ENCODE assay signal across 8 cellular contexts in the genomic region with DNA sequence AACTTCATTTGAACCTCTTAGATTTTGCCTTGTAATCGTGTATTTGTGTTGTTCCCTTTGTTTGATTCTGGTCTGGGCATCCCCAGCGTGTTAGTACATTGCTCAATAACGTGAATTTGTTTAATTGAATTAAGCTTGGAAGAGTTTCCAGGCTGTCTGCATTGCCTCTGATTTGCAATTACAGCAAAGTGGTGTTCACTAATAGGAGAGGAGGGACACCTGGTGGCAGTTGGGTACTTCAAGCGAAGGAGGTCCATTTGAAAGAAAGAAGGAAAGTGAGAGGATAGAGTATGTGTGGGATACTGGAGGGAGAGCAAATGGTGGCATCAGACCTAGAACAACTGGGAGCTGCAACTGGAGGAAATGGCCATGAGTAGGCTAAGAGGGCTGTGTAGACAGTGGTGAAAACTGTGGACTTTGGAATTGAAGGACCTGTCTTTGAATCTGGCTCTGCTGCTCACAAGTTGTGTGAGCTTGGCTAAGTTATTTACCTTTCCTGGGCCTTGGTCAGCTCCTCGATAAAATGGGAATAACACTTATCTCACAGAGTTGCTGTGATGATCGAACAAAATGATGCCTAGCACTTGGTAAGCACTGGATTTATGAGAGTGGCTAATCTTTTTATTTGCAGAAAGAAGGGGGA. TPM values are rescaled to one million over a fixed set of nuclear protein-coding genes. Genes with fewer than 3 reads are reported as not detected.
DNase-seq lines count a peak whose midpoint lies in the region; ATAC-seq and TF ChIP-seq lines count a peak whose summit lies in the region.

No MANE protein-coding gene starts in this region.

- H3K27me3 Mint-ChIP-seq in activated T-cell treated with anti-CD3 and anti-CD28 coated beads, Interleukin-2, amount 50 U/mL, for 24 hours, result peaks cover 17% of the 10 kb centered on the region
- H3K27me3 Mint-ChIP-seq in HFFc6 (ENCODE audit: insufficient read depth) (peaks cover 7% of the 10 kb centered on the region; the same call in 1 of the 2 replicates), nephron (ENCODE audit: low read depth) (peaks cover 5% of the 10 kb centered on the region)

- no peak for TF ChIP-seq POLR2A in erythroblast (IDR thresholded peaks at IDR 0.05; ENCODE audit: low read length)

- H3K9me3 Mint-ChIP-seq in activated T-cell treated with anti-CD3 and anti-CD28 coated beads, Interleukin-2, amount 50 U/mL, for 24 hours, result no peaks in the 10 kb centered on the region
- H3K9me3 Mint-ChIP-seq in HFFc6 (no peaks in the 10 kb centered on the region), nephron (no peaks in the 10 kb centered on the region)

- TF ChIP-seq CTCF in HFFc6 (IDR thresholded peaks at IDR 0.05) (peak; percentile 79), WI38 (IDR thresholded peaks at IDR 0.05; ENCODE audit: low read depth, low read length) (peak; percentile 44), nephron (IDR thresholded peaks at IDR 0.05; ENCODE audit: unreplicated experiment in 3 of 3) (peak; percentile 43 to 59 (median 54))

- no peak overlapping the region for H3K4me3 ChIP-seq in WI38 (ENCODE audit: low read depth, low read length)

- H3K4me1 Mint-ChIP-seq in activated T-cell treated with anti-CD3 and anti-CD28 coated beads, Interleukin-2, amount 50 U/mL, for 24 hours (ENCODE audit: low read depth), result no peaks in the 10 kb centered on the region
- H3K4me1 Mint-ChIP-seq in HFFc6 (ENCODE audit: low read depth), result peaks cover 21% of the 10 kb centered on the region
- peaks cover 15% of the 10 kb centered on the region for H3K4me1 Mint-ChIP-seq in nephron

- H3K4me3 Mint-ChIP-seq in activated T-cell treated with anti-CD3 and anti-CD28 coated beads, Interleukin-2, amount 50 U/mL, for 24 hours, result no peak overlapping the region
- H3K4me3 Mint-ChIP-seq in HFFc6 (no peak overlapping the region), nephron (no peak overlapping the region)

- no peak overlapping the region for H3K27ac Mint-ChIP-seq in activated T-cell treated with anti-CD3 and anti-CD28 coated beads, Interleukin-2, amount 50 U/mL, for 24 hours
- H3K27ac Mint-ChIP-seq in HFFc6, result no peak overlapping the region
- H3K27ac Mint-ChIP-seq in nephron, result peak overlapping the region in 1 of 3 experiments; percentile 8

- peak; percentile 28 for DNase-seq in activated T-cell treated with anti-CD3 and anti-CD28 coated beads for 24 hours (ENCODE audit: low read depth)
- DNase-seq in activated T-cell treated with anti-CD3 and anti-CD28 coated beads, Interleukin-2, amount 50 U/mL, for 24 hours, result no peak
- peak; percentile 56 for DNase-seq in HFFc6
- DNase-seq in NCI-H1694 treated with DMSO at 0.1 percent for 48 hours (lab: John Stamatoyannopoulos, UW), result peak; percentile 56
- peak; percentile 44 to 59 for DNase-seq in erythroblast (lab: John Stamatoyannopoulos, UW)

- no peak for ATAC-seq in HG03135 (IDR thresholded peaks at IDR 0.05; ENCODE audit: unreplicated experiment)

- no peaks in the 10 kb centered on the region for H3K36me3 Mint-ChIP-seq in activated T-cell treated with anti-CD3 and anti-CD28 coated beads, Interleukin-2, amount 50 U/mL, for 24 hours (ENCODE audit: low read depth)
- no peaks in the 10 kb centered on the region for H3K36me3 Mint-ChIP-seq in HFFc6 (ENCODE audit: low read depth)
- H3K36me3 Mint-ChIP-seq in nephron (ENCODE audit: low read depth), result no peaks in the 10 kb centered on the region

RNA-seq across cellular contexts. Expression of gene LSMEM1, which starts 15.2 kb away (rescaled TPM):
- under 1 TPM; 0.11 to 0.77 (median 0.47) TPM for total RNA-seq in HFFc6 (2021; fragmentation: NEBNext Ultra II Directional; extraction: Animal tissue kit (Norgen Biotek cat#: 25700))

RNA-seq across cellular contexts. Expression of gene IFRD1, which starts 45.7 kb away (rescaled TPM):
- total RNA-seq in HFFc6 (2021; fragmentation: NEBNext Ultra II Directional; extraction: Animal tissue kit (Norgen Biotek cat#: 25700)), result 10 to 100 TPM; 25.4 to 30.0 (median 27.5) TPM
